ENCODE assay signal across 8 cellular contexts in genomic region chr12:47837190-47838171, GRCh38. TPM values are rescaled to one million over a fixed set of nuclear protein-coding genes. Genes with fewer than 3 reads are reported as not detected.
DNase-seq lines count a peak whose midpoint lies in the region; ATAC-seq, FAIRE-seq and TF ChIP-seq lines count a peak whose summit lies in the region.

No MANE protein-coding gene starts in this region.

- H3K36me3 Mint-ChIP-seq in activated naive CD4-positive, alpha-beta T cell treated with anti-CD3 and anti-CD28 coated beads, Interleukin-2, amount 10 ng/mL, durations not matched to agents 7 days and 5 days = no peaks in the 10 kb centered on the region

- no peak overlapping the region for H3K4me3 Mint-ChIP-seq in activated naive CD4-positive, alpha-beta T cell treated with anti-CD3 and anti-CD28 coated beads, Interleukin-2, amount 10 ng/mL, durations not matched to agents 7 days and 5 days

- H4K20me1 ChIP-seq in DOHH2 (ENCODE audit: control insufficient read depth, insufficient read depth, low read depth, low read length) = no peaks in the 10 kb centered on the region

- H3K79me2 ChIP-seq in DOHH2 (ENCODE audit: control insufficient read depth, low read length) = no peaks in the 10 kb centered on the region

- CTCF ChIA-PET in RWPE1 (lab: Yijun Ruan, JAX) = interaction anchor here (0.5 to 4.3 kb wide), 29 partner anchors 9 to 359 kb away, joined by 3 to 35 read pairs (median 6); partner anchors contain the start of gene HDAC7
- CTCF ChIA-PET in activated naive CD4-positive, alpha-beta T cell treated with anti-CD3 and anti-CD28 coated beads, Interleukin-2, amount 10 ng/mL, durations not matched to agents 7 days and 5 days (lab: Charles Lee) = interaction anchor here (0.8 to 24.7 kb wide), 28 partner anchors 9 to 329 kb away, joined by 3 to 716 read pairs (median 7); partner anchors contain the start of genes HDAC7 and SLC48A1

- ATAC-seq in pancreas (peak; percentile 84 to 94 (median 89)), HG03354 (IDR thresholded peaks at IDR 0.05; ENCODE audit: poor library complexity, severe bottlenecking, unreplicated experiment) (no peak), GM18909 (IDR thresholded peaks at IDR 0.05; ENCODE audit: poor library complexity, unreplicated experiment) (no peak)

- no peaks in the 10 kb centered on the region for H3K9me2 ChIP-seq in DOHH2 (replicated peaks; ENCODE audit: control insufficient read depth, low read length)

- H3K9me3 Mint-ChIP-seq in activated naive CD4-positive, alpha-beta T cell treated with anti-CD3 and anti-CD28 coated beads, Interleukin-2, amount 10 ng/mL, durations not matched to agents 7 days and 5 days = no peaks in the 10 kb centered on the region

- H3K27ac Mint-ChIP-seq in activated naive CD4-positive, alpha-beta T cell treated with anti-CD3 and anti-CD28 coated beads, Interleukin-2, amount 10 ng/mL, durations not matched to agents 7 days and 5 days = peak overlapping the region; percentile 31

- 42 to 46% methylated on average over 13 of the region's 13 CpGs for WGBS in pancreas, 2 donors

- H3K4me3 ChIP-seq in DOHH2 (ENCODE audit: low read length) (peak overlapping the region; percentile 76), pancreas (no peak overlapping the region)

- FAIRE-seq in pancreas (lab: Jason Lieb, UNC) = no peak

- no peaks in the 10 kb centered on the region for H3K27me3 ChIP-seq in DOHH2 (ENCODE audit: control insufficient read depth, low read length)
- no peaks in the 10 kb centered on the region for H3K27me3 ChIP-seq in pancreas

- H3K4me1 ChIP-seq in DOHH2 (ENCODE audit: control insufficient read depth, low read length) (peaks cover 63% of the 10 kb centered on the region), pancreas (no peaks in the 10 kb centered on the region)

- H3K27me3 Mint-ChIP-seq in activated naive CD4-positive, alpha-beta T cell treated with anti-CD3 and anti-CD28 coated beads, Interleukin-2, amount 10 ng/mL, durations not matched to agents 7 days and 5 days = peaks cover 16% of the 10 kb centered on the region

- peak overlapping the region; percentile 92 for H3K27ac ChIP-seq in DOHH2 (ENCODE audit: low read depth, low read length)
- no peak overlapping the region for H3K27ac ChIP-seq in RWPE1
- H3K27ac ChIP-seq in pancreas = no peak overlapping the region

- intact Hi-C loops in pancreas (cut with DNase I) = loop anchor here in 2 of 3 donors (5.0 to 10.0 kb wide), 3 partner anchors 53 to 123 kb away; no protein-coding TSS in a partner anchor

- no peaks in the 10 kb centered on the region; the same call in 1 of the 2 replicates for H3K36me3 ChIP-seq in DOHH2 (ENCODE audit: control insufficient read depth, low read length)
- H3K36me3 ChIP-seq in pancreas = no peaks in the 10 kb centered on the region

- H3K9me3 ChIP-seq in DOHH2 (ENCODE audit: control insufficient read depth, insufficient read depth, low read length) = no peaks in the 10 kb centered on the region
- no peaks in the 10 kb centered on the region for H3K9me3 ChIP-seq in pancreas

- H3K4me2 ChIP-seq in DOHH2 (ENCODE audit: low read length) = peak overlapping the region; percentile 94

- H3K4me1 Mint-ChIP-seq in activated naive CD4-positive, alpha-beta T cell treated with anti-CD3 and anti-CD28 coated beads, Interleukin-2, amount 10 ng/mL, durations not matched to agents 7 days and 5 days = peaks cover 60% of the 10 kb centered on the region

- POLR2A ChIA-PET in RWPE1 (lab: Yijun Ruan, JAX; ENCODE audit: low non-redundant PET) = no interaction called here

- DNase-seq in KG1 (lab: John Stamatoyannopoulos, UW) (peak; percentile 42), RWPE1 (ENCODE audit: low spot score) (peak; percentile 84), globus pallidus (ENCODE audit: low spot score) (peak; percentile 63), pancreas (peak; percentile 47 to 83 (median 70))
- peak; percentile 78 for DNase-seq in activated naive CD4-positive, alpha-beta T cell treated with anti-CD3 and anti-CD28 coated beads, Interleukin-2, amount 10 ng/mL, durations not matched to agents 7 days and 5 days

- peaks cover 48% of the 10 kb centered on the region for H3F3A ChIP-seq in DOHH2 (ENCODE audit: control insufficient read depth, insufficient read depth)

- TF ChIP-seq CTCF in DOHH2 (IDR thresholded peaks at IDR 0.05; ENCODE audit: low read depth, low read length, poor library complexity, severe bottlenecking) = peak; percentile 92
- TF ChIP-seq CTCF in RWPE1 (conservative IDR thresholded peaks at IDR 0.05; ENCODE audit: low read depth) = peak; percentile 84
- peak; percentile 86 to 97 (median 92) for TF ChIP-seq CTCF in pancreas (IDR thresholded peaks at IDR 0.05)

RNA-seq across cellular contexts. Expression of gene HDAC7, which starts 17.8 kb away (rescaled TPM):
- total RNA-seq in pancreas = 10 to 100 TPM; 17.9 to 45.5 (median 20.1) TPM
- 10 to 100 TPM; 36.6 to 48.1 TPM for polyA plus RNA-seq in pancreas

Comparison
In these comparisons a context has a peak if more than half of its experiments do, and no peak if none do; other contexts are left out.
1. ATAC-seq: peak in pancreas (4 of 4); none in HG03354 (single experiment) and GM18909 (single experiment).
2. Peak in every context shown above with its lines, with median percentiles within 50 percentile points of each other: CTCF ChIP-seq and DNase-seq.